20 cellular contexts compared by ENCODE assay signal in the genomic region with DNA sequence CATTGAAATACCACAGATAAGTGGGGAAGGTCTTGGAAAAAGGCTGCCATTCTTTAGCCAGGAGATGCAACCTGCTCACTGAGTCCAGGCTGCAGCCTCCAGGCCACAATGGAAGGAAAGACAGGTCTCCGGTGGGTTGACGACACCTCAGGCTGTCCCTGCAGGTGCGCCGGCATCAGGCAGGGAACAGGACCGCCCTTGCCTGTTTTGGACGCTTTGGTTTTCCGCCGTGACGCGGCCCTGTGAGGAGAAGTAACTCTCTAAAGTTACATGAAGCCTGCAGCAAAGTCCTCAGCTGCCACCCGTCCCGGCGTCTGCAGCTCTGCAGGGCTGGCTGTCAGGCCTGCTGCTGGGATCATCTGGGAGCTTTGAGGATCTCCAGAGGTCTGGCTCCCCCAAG.
DNase-seq lines count a peak whose midpoint lies in the region; ATAC-seq, FAIRE-seq and TF ChIP-seq lines count a peak whose summit lies in the region.
"Had no signal": no experiment of that assay in that cellular context is flagged by ENCODE, and none has a peak within 500 bp of the region (broad histone marks: within the 10 kb centered on the region; RNA-seq: fewer than 3 reads in every experiment).

No MANE protein-coding gene starts in this region.

- DNase-seq in HepG2 (ENCODE audit: low spot score) (no peak), right lobe of liver (no peak), hepatocyte (ENCODE audit: low spot score) (no peak), osteocyte (ENCODE audit: extremely low spot score, unreplicated experiment) (peak; percentile 83), epidermal melanocyte (ENCODE audit: insufficient read length, low spot score) (no peak)
- DNase-seq: CD8-positive, alpha-beta T cell; DMS79; H7; NCI-H1092 treated with DMSO at 0.1 percent for 48 hours; NCI-H1694 treated with DMSO at 0.1 percent for 48 hours; NCI-H2227 treated with DMSO at 0.1 percent for 48 hours; NCI-H524; NCI-H82; SHP77 treated with DMSO at 0.1 percent for 48 hours; SK-N-SH had no signal

- ATAC-seq in HepG2 (peak; percentile 23; the same call in 1 of the 3 replicates), right lobe of liver (no peak), HG02610 (IDR thresholded peaks at IDR 0.05; ENCODE audit: unreplicated experiment) (no peak), HG02840 (IDR thresholded peaks at IDR 0.05; ENCODE audit: low FRiP score, unreplicated experiment) (no peak)
- ATAC-seq: CD8-positive, alpha-beta T cell had no signal

- H3K36me3 ChIP-seq in HepG2 (replicated peaks in 1 of 2; ENCODE audit: control insufficient read depth in 1 of 2, insufficient read depth in 2 of 2, low read length in 2 of 2) (no peaks in the 10 kb centered on the region), right lobe of liver (no peaks in the 10 kb centered on the region), hepatocyte (replicated peaks; ENCODE audit: insufficient read depth, low read depth) (no peaks in the 10 kb centered on the region)
- H3K36me3 ChIP-seq: BLaER1 treated with 17β-estradiol and CSF1 and Interleukin-3, amounts not matched to agents 10 nM and 100 nM had no signal

- H3K4me1 Mint-ChIP-seq in osteocyte (ENCODE audit: unreplicated experiment) = peaks cover 10% of the 10 kb centered on the region

- no peak overlapping the region for H2AFZ ChIP-seq in HepG2 (ENCODE audit: low read length)
- H2AFZ ChIP-seq in hepatocyte = no peak overlapping the region

- H3K79me2 ChIP-seq in HepG2 (ENCODE audit: insufficient read depth, low read length) = no peaks in the 10 kb centered on the region
- H3K79me2 ChIP-seq in hepatocyte = no peaks in the 10 kb centered on the region

- H3K9me2 ChIP-seq in hepatocyte (replicated peaks; ENCODE audit: insufficient read depth) = no peaks in the 10 kb centered on the region
- H3K9me2 ChIP-seq: SK-N-SH had no signal

- no peaks in the 10 kb centered on the region for H4K20me1 ChIP-seq in HepG2 (ENCODE audit: insufficient read depth, low read length)
- no peaks in the 10 kb centered on the region for H4K20me1 ChIP-seq in hepatocyte (ENCODE audit: insufficient read depth, poor library complexity, severe bottlenecking)

- no peak for FAIRE-seq in HepG2 (lab: Jason Lieb, UNC)
- FAIRE-seq: GM12892, GM18507 had no signal

- TF ChIP-seq EP300 in HepG2 (IDR thresholded peaks at IDR 0.05; ENCODE audit: low read depth in 2 of 2, low read length in 2 of 2) (no peak), HepG2 (CRISPR knock-in tag; IDR thresholded peaks at IDR 0.05; ENCODE audit: borderline replicate concordance) (no peak)

- H3K4me1 ChIP-seq in HepG2 (ENCODE audit: insufficient read depth, low read length) (no peaks in the 10 kb centered on the region), right lobe of liver (no peaks in the 10 kb centered on the region), hepatocyte (ENCODE audit: insufficient read depth) (no peaks in the 10 kb centered on the region)
- H3K4me1 ChIP-seq: BLaER1 treated with 17β-estradiol and CSF1 and Interleukin-3, amounts not matched to agents 10 nM and 100 nM had no signal

- H3K27me3 ChIP-seq in HepG2 (ENCODE audit: control insufficient read depth in 1 of 2, insufficient read depth in 2 of 2, low read length in 2 of 2) (peaks cover 17 to 90% of the 10 kb centered on the region in 2 experiments), right lobe of liver (no peaks in the 10 kb centered on the region), hepatocyte (no peaks in the 10 kb centered on the region)
- H3K27me3 ChIP-seq: BLaER1 treated with 17β-estradiol and CSF1 and Interleukin-3, amounts not matched to agents 10 nM and 100 nM had no signal

- H3K9ac ChIP-seq in HepG2 (ENCODE audit: insufficient read depth, low read depth, low read length) = no peak overlapping the region
- H3K9ac ChIP-seq: BLaER1 treated with 17β-estradiol and CSF1 and Interleukin-3, amounts not matched to agents 10 nM and 100 nM; SK-N-SH had no signal

- TF ChIP-seq CTCF in HepG2 (CRISPR knock-in tag; IDR thresholded peaks at IDR 0.05) (no peak), right lobe of liver (IDR thresholded peaks at IDR 0.05) (no peak), hepatocyte (IDR thresholded peaks at IDR 0.05; ENCODE audit: poor library complexity) (no peak), osteocyte (IDR thresholded peaks at IDR 0.05) (no peak)

- CTCF ChIA-PET in HepG2 (lab: Yijun Ruan, JAX; ENCODE audit: low intra/inter-chr PET ratio, low total read pairs) = no interaction called here

- POLR2A ChIA-PET in HepG2 (lab: Yijun Ruan, JAX) = no interaction called here

- H3K36me3 Mint-ChIP-seq in osteocyte (ENCODE audit: unreplicated experiment) = no peaks in the 10 kb centered on the region
- H3K36me3 Mint-ChIP-seq: CD8-positive, alpha-beta T cell had no signal

- no peak overlapping the region for H3K4me2 ChIP-seq in HepG2 (ENCODE audit: low read depth, low read length)
- H3K4me2 ChIP-seq in hepatocyte = no peak overlapping the region
- H3K4me2 ChIP-seq: BLaER1 treated with 17β-estradiol and CSF1 and Interleukin-3, amounts not matched to agents 10 nM and 100 nM; SK-N-SH had no signal

- no peak overlapping the region for H3K4me3 ChIP-seq in HepG2 (replicated peaks in 1 of 3; ENCODE audit: insufficient read depth in 1 of 3, low read depth in 2 of 3, low read length in 3 of 3)
- H3K4me3 ChIP-seq in right lobe of liver = no peak overlapping the region
- no peak overlapping the region for H3K4me3 ChIP-seq in hepatocyte
- H3K4me3 ChIP-seq: BLaER1 treated with 17β-estradiol and CSF1 and Interleukin-3, amounts not matched to agents 10 nM and 100 nM had no signal

- 59% methylated on average over 2 of the region's 13 CpGs for WGBS in HepG2 (ENCODE audit: low lambda C conversion rate)
- 81% methylated on average over 5 of the region's 13 CpGs for WGBS in right lobe of liver (ENCODE audit: insufficient coverage, low coverage, low lambda C conversion rate, missing lambda C conversion rate)
- 72% methylated on average over 13 of the region's 13 CpGs for WGBS in hepatocyte (ENCODE audit: low lambda C conversion rate, missing lambda C conversion rate)

- H3K4me3 Mint-ChIP-seq in osteocyte (ENCODE audit: unreplicated experiment) = no peak overlapping the region
- H3K4me3 Mint-ChIP-seq: CD8-positive, alpha-beta T cell had no signal

- BruUV-seq in HepG2 (replicated peaks; lab: Mats Ljungman, UMichigan) = no TSS peak

- in situ Hi-C loops in HepG2 (cut with HindIII; ENCODE audit: extremely low pct_ligation_motif_present, low pct_unique_long_range_greater_than_20kb) = no loop called here

- H3K9me3 ChIP-seq in HepG2 (ENCODE audit: low read length) (no peaks in the 10 kb centered on the region), right lobe of liver (no peaks in the 10 kb centered on the region), hepatocyte (ENCODE audit: low read depth) (no peaks in the 10 kb centered on the region)
- H3K9me3 ChIP-seq: BLaER1 treated with 17β-estradiol and CSF1 and Interleukin-3, amounts not matched to agents 10 nM and 100 nM; SK-N-SH had no signal

- H3K27ac ChIP-seq in HepG2 (ENCODE audit: extremely low read length, insufficient read depth, low read length) (no peak overlapping the region), right lobe of liver (no peak overlapping the region), hepatocyte (peak overlapping the region; percentile 4)
- H3K27ac ChIP-seq: BLaER1 treated with 17β-estradiol and CSF1 and Interleukin-3, amounts not matched to agents 10 nM and 100 nM had no signal

- no peak for TF ChIP-seq RAD21 in HepG2 (CRISPR knock-in tag; IDR thresholded peaks at IDR 0.05)

- H3K27ac Mint-ChIP-seq in osteocyte (ENCODE audit: unreplicated experiment) = no peak overlapping the region
- H3K27ac Mint-ChIP-seq: CD8-positive, alpha-beta T cell had no signal

- peaks cover 6% of the 10 kb centered on the region for H3K27me3 Mint-ChIP-seq in osteocyte (ENCODE audit: unreplicated experiment)

- H3K9me3 Mint-ChIP-seq in osteocyte (ENCODE audit: unreplicated experiment) = no peaks in the 10 kb centered on the region
- H3K9me3 Mint-ChIP-seq: CD8-positive, alpha-beta T cell had no signal

- intact Hi-C loops in HepG2 (cut with micrococcal nuclease; ENCODE audit: unreplicated experiment) = no loop called here
- intact Hi-C loops in right lobe of liver (cut with DNase I) = loop anchor here in 1 of 2 donors (5.0 kb wide), 1 partner anchor 181 kb away; no protein-coding TSS in a partner anchor

- TF ChIP-seq POLR2A in HepG2 (IDR thresholded peaks at IDR 0.05; ENCODE audit: insufficient read depth in 1 of 2, low read depth in 2 of 2, low read length in 2 of 2) = no peak
- no peak for TF ChIP-seq POLR2A in right lobe of liver (IDR thresholded peaks at IDR 0.05)

TF ChIP-seq in HepG2, 621 proteins besides CTCF, POLR2A, EP300 and RAD21 (continues in another document):
- TF ChIP-seq ZNF564 (CRISPR knock-in tag; IDR thresholded peaks at IDR 0.05) = no peak
- no peak for TF ChIP-seq ZNF382 (CRISPR knock-in tag; IDR thresholded peaks at IDR 0.05; ENCODE audit: borderline replicate concordance)
- TF ChIP-seq MTERF4 (CRISPR knock-in tag; IDR thresholded peaks at IDR 0.05) = no peak
